ENCODE assay signal across 22 cellular contexts in genomic region chr7:118350260-118350659, GRCh38.
DNase-seq lines count a peak whose midpoint lies in the region; ATAC-seq and TF ChIP-seq lines count a peak whose summit lies in the region.
"Had no signal": no experiment of that assay in that cellular context is flagged by ENCODE, and none has a peak within 500 bp of the region (broad histone marks: within the 10 kb centered on the region; RNA-seq: fewer than 3 reads in every experiment).

No MANE protein-coding gene starts in this region.

- no peaks in the 10 kb centered on the region for H3K27me3 Mint-ChIP-seq in stimulated activated naive B cell treated with anti-CD40 and anti-IgM and Interleukin-4, amounts not matched to agents 10 μg/mL and 1 μg/mL and 100 μg/mL, for 72 hours
- H3K27me3 Mint-ChIP-seq: activated B cell treated with CpG ODN at 0.5 μM for 24 hours had no signal

- no peaks in the 10 kb centered on the region for H4K20me1 ChIP-seq in DND-41 (ENCODE audit: insufficient read depth, low read length)

- no peak for DNase-seq in DND-41
- DNase-seq in OCI-M1 (lab: John Stamatoyannopoulos, UW) = peak; percentile 3
- no peak for DNase-seq in SJCRH30
- DNase-seq in stimulated activated naive B cell treated with anti-CD40 and anti-IgM and Interleukin-4, amounts not matched to agents 10 μg/mL and 1 μg/mL and 100 μg/mL, for 72 hours = no peak
- DNase-seq: activated B cell treated with CpG ODN at 0.5 μM for 24 hours; activated CD8-positive, alpha-beta T cell treated with anti-CD3 and anti-CD28 coated beads for 36 hours; activated T-cell treated with anti-CD3 and anti-CD28 coated beads, Interleukin-2, amount 50 U/mL, for 24 hours; CD8-positive, alpha-beta T cell; hypothalamus; NCI-H187; posterior cingulate gyrus; T1000; thyroid gland had no signal

- peaks cover 27% of the 10 kb centered on the region for H3K4me1 ChIP-seq in DND-41 (ENCODE audit: insufficient read depth, low read length)
- no peaks in the 10 kb centered on the region for H3K4me1 ChIP-seq in SJCRH30
- H3K4me1 ChIP-seq: ascending aorta, thyroid gland had no signal

- H2AFZ ChIP-seq in DND-41 (ENCODE audit: low read depth, low read length) = no peak overlapping the region

- no peak overlapping the region for H3K27ac Mint-ChIP-seq in stimulated activated naive B cell treated with anti-CD40 and anti-IgM and Interleukin-4, amounts not matched to agents 10 μg/mL and 1 μg/mL and 100 μg/mL, for 72 hours
- H3K27ac Mint-ChIP-seq: activated B cell treated with CpG ODN at 0.5 μM for 24 hours; activated CD8-positive, alpha-beta T cell treated with anti-CD3 and anti-CD28 coated beads for 36 hours; activated naive CD4-positive, alpha-beta T cell treated with anti-CD3 and anti-CD28 coated beads, Interleukin-2, amount 50 U/mL, for 72 hours; activated T-cell treated with anti-CD3 and anti-CD28 coated beads, Interleukin-2, amount 50 U/mL, for 24 hours; CD8-positive, alpha-beta T cell had no signal

- no peaks in the 10 kb centered on the region for H3K36me3 Mint-ChIP-seq in stimulated activated naive B cell treated with anti-CD40 and anti-IgM and Interleukin-4, amounts not matched to agents 10 μg/mL and 1 μg/mL and 100 μg/mL, for 72 hours
- H3K36me3 Mint-ChIP-seq: activated naive CD4-positive, alpha-beta T cell treated with anti-CD3 and anti-CD28 coated beads, Interleukin-2, amount 50 U/mL, for 72 hours; CD8-positive, alpha-beta T cell had no signal

- no peak for TF ChIP-seq CTCF in DND-41 (IDR thresholded peaks at IDR 0.05; ENCODE audit: borderline replicate concordance, extremely low read depth, low read length, poor library complexity, severe bottlenecking)

- peaks cover 5 to 11% of the 10 kb centered on the region in 2 donors for H3K4me1 Mint-ChIP-seq in stimulated activated naive B cell treated with anti-CD40 and anti-IgM and Interleukin-4, amounts not matched to agents 10 μg/mL and 1 μg/mL and 100 μg/mL, for 72 hours
- H3K4me1 Mint-ChIP-seq: neural crest cell had no signal

- no peak overlapping the region for H3K9ac ChIP-seq in DND-41 (ENCODE audit: low read depth, low read length)

- no peak overlapping the region for H3K4me3 ChIP-seq in DND-41 (ENCODE audit: low read depth in 1 of 2, low read length in 2 of 2)
- H3K4me3 ChIP-seq in SJCRH30 = no peak overlapping the region
- H3K4me3 ChIP-seq: ascending aorta, thyroid gland had no signal

- H3K9me3 Mint-ChIP-seq in stimulated activated naive B cell treated with anti-CD40 and anti-IgM and Interleukin-4, amounts not matched to agents 10 μg/mL and 1 μg/mL and 100 μg/mL, for 72 hours = no peaks in the 10 kb centered on the region
- H3K9me3 Mint-ChIP-seq: activated CD8-positive, alpha-beta T cell treated with anti-CD3 and anti-CD28 coated beads for 36 hours; activated naive CD4-positive, alpha-beta T cell treated with anti-CD3 and anti-CD28 coated beads, Interleukin-2, amount 50 U/mL, for 72 hours; activated T-cell treated with anti-CD3 and anti-CD28 coated beads, Interleukin-2, amount 50 U/mL, for 24 hours; CD8-positive, alpha-beta T cell had no signal

- ATAC-seq in DND-41 (ENCODE audit: insufficient read depth, low read depth) (no peak), GM18870 (IDR thresholded peaks at IDR 0.05; ENCODE audit: unreplicated experiment) (peak; percentile 41), HG02885 (IDR thresholded peaks at IDR 0.05; ENCODE audit: poor library complexity, unreplicated experiment) (peak; percentile 47), GM18858 (IDR thresholded peaks at IDR 0.05; ENCODE audit: unreplicated experiment) (no peak)
- ATAC-seq in stimulated activated naive B cell treated with anti-CD40 and anti-IgM and Interleukin-4, amounts not matched to agents 10 μg/mL and 1 μg/mL and 100 μg/mL, for 72 hours (replicated peaks) = no peak
- ATAC-seq: activated CD8-positive, alpha-beta T cell treated with anti-CD3 and anti-CD28 coated beads for 36 hours; CD8-positive, alpha-beta T cell; sciatic nerve; SK-N-SH treated with all-trans-retinoic acid at 6 μM for 48 hours had no signal

- peak overlapping the region; percentile 33; the same call in 1 of the 2 replicates for H3K27ac ChIP-seq in DND-41 (ENCODE audit: low read length)
- H3K27ac ChIP-seq in SJCRH30 = no peak overlapping the region
- H3K27ac ChIP-seq: ascending aorta, HL-60, thyroid gland had no signal

- no peaks in the 10 kb centered on the region for H3K27me3 ChIP-seq in DND-41 (ENCODE audit: insufficient read depth, low read length, poor library complexity)
- H3K27me3 ChIP-seq in SJCRH30 = no peaks in the 10 kb centered on the region
- H3K27me3 ChIP-seq: ascending aorta, thyroid gland had no signal

- H3K4me2 ChIP-seq in DND-41 (ENCODE audit: insufficient read depth, low read length) = no peak overlapping the region

- H3K4me3 Mint-ChIP-seq in stimulated activated naive B cell treated with anti-CD40 and anti-IgM and Interleukin-4, amounts not matched to agents 10 μg/mL and 1 μg/mL and 100 μg/mL, for 72 hours = no peak overlapping the region
- H3K4me3 Mint-ChIP-seq: activated B cell treated with CpG ODN at 0.5 μM for 24 hours; activated CD8-positive, alpha-beta T cell treated with anti-CD3 and anti-CD28 coated beads for 36 hours; activated T-cell treated with anti-CD3 and anti-CD28 coated beads, Interleukin-2, amount 50 U/mL, for 24 hours; CD8-positive, alpha-beta T cell; neural crest cell had no signal

- no peaks in the 10 kb centered on the region for H3K79me2 ChIP-seq in DND-41 (ENCODE audit: insufficient read depth, low read length)

- H3K36me3 ChIP-seq in DND-41 (ENCODE audit: insufficient read depth, low read length) (no peaks in the 10 kb centered on the region), SJCRH30 (no peaks in the 10 kb centered on the region)
- H3K36me3 ChIP-seq: ascending aorta, thyroid gland had no signal

- H3K9me3 ChIP-seq in DND-41 (ENCODE audit: insufficient read depth, low read length, severe bottlenecking) (peaks cover 7% of the 10 kb centered on the region), SJCRH30 (replicated peaks) (no peaks in the 10 kb centered on the region)
- H3K9me3 ChIP-seq: ascending aorta, thyroid gland had no signal

Comparison
In these comparisons a context has a peak if more than half of its experiments do, and no peak if none do; other contexts are left out.
1. ATAC-seq: peak in GM18870 (single experiment) and HG02885 (single experiment); none in DND-41 (single experiment), GM18858 (single experiment) and stimulated activated naive B cell treated with anti-CD40 and anti-IgM and Interleukin-4, amounts not matched to agents 10 μg/mL and 1 μg/mL and 100 μg/mL, for 72 hours (0 of 2).